In genomic region chr21:42107881-42108553, GRCh38 we compare ENCODE assay signal across 8 cellular contexts. TPM values are rescaled to one million over a fixed set of nuclear protein-coding genes. Genes with fewer than 3 reads are reported as not detected.
DNase-seq lines count a peak whose midpoint lies in the region; ATAC-seq and TF ChIP-seq lines count a peak whose summit lies in the region.

No MANE protein-coding gene starts in this region.

- peak in 51 of 56 donors; percentile 15 to 76 (median 52) for TF ChIP-seq CTCF in dorsolateral prefrontal cortex (IDR thresholded peaks at IDR 0.05 in 54 of 56, conservative IDR thresholded peaks at IDR 0.05 in 2 of 56; ENCODE audit: low read depth in 1 of 56, partially characterized antibody in 56 of 56)

- H3K27ac Mint-ChIP-seq in stimulated activated naive B cell treated with anti-CD40 and anti-IgM and Interleukin-4, amounts not matched to agents 10 μg/mL and 1 μg/mL and 100 μg/mL, for 72 hours: peak overlapping the region; percentile 70

- ATAC-seq in GM19025 (IDR thresholded peaks at IDR 0.05; ENCODE audit: low read depth, unreplicated experiment) (peak; percentile 91), HG03139 (IDR thresholded peaks at IDR 0.05; ENCODE audit: unreplicated experiment) (peak; percentile 90)
- ATAC-seq in stimulated activated naive B cell treated with anti-CD40 and anti-IgM and Interleukin-4, amounts not matched to agents 10 μg/mL and 1 μg/mL and 100 μg/mL, for 72 hours (replicated peaks): peak; percentile 94

- intact Hi-C loops in dorsolateral prefrontal cortex (cut with DNase I): no loop called here

- no peaks in the 10 kb centered on the region for H3K9me3 Mint-ChIP-seq in stimulated activated naive B cell treated with anti-CD40 and anti-IgM and Interleukin-4, amounts not matched to agents 10 μg/mL and 1 μg/mL and 100 μg/mL, for 72 hours

- H3K36me3 Mint-ChIP-seq in stimulated activated naive B cell treated with anti-CD40 and anti-IgM and Interleukin-4, amounts not matched to agents 10 μg/mL and 1 μg/mL and 100 μg/mL, for 72 hours: peaks cover 0 to 2% of the 10 kb centered on the region in 2 donors

- H3K27me3 ChIP-seq in dorsolateral prefrontal cortex: no peaks in the 10 kb centered on the region

- DNase-seq in Ammon's horn (ENCODE audit: low spot score) (peak; percentile 62), NCI-H345 treated with DMSO at 0.1 percent for 48 hours (lab: John Stamatoyannopoulos, UW; ENCODE audit: unreplicated experiment) (peak; percentile 44), dorsolateral prefrontal cortex (peak in 8 of 10 donors; percentile 27 to 74 (median 63)), myocyte (ENCODE audit: low read depth) (peak; percentile 88)
- peak; percentile 42 to 54 for DNase-seq in activated CD4-positive, alpha-beta T cell treated with anti-CD3 and anti-CD28 coated beads, Interleukin-2, amount 50 U/mL, for 24 hours (ENCODE audit: low read depth in 1 of 2, low spot score in 1 of 2)
- DNase-seq in stimulated activated naive B cell treated with anti-CD40 and anti-IgM and Interleukin-4, amounts not matched to agents 10 μg/mL and 1 μg/mL and 100 μg/mL, for 72 hours: peak; percentile 80

- peak overlapping the region in 32 of 59 donors; percentile 4 to 44 (median 22) for H3K4me3 ChIP-seq in dorsolateral prefrontal cortex

- peak overlapping the region; percentile 53 to 65 for H3K4me3 Mint-ChIP-seq in stimulated activated naive B cell treated with anti-CD40 and anti-IgM and Interleukin-4, amounts not matched to agents 10 μg/mL and 1 μg/mL and 100 μg/mL, for 72 hours

- H3K27me3 Mint-ChIP-seq in stimulated activated naive B cell treated with anti-CD40 and anti-IgM and Interleukin-4, amounts not matched to agents 10 μg/mL and 1 μg/mL and 100 μg/mL, for 72 hours: peaks cover 5 to 6% of the 10 kb centered on the region in 2 donors

- H3K27ac ChIP-seq in dorsolateral prefrontal cortex: peak overlapping the region in 51 of 59 donors; percentile 3 to 86 (median 66)

- peaks cover 19 to 31% of the 10 kb centered on the region in 2 donors for H3K4me1 Mint-ChIP-seq in stimulated activated naive B cell treated with anti-CD40 and anti-IgM and Interleukin-4, amounts not matched to agents 10 μg/mL and 1 μg/mL and 100 μg/mL, for 72 hours

RNA-seq across cellular contexts. Expression of gene UMODL1, which starts 36.9 kb away (rescaled TPM):
- total RNA-seq in dorsolateral prefrontal cortex (1 to 10 TPM in 29 of 120 experiments, under 1 TPM in 86, not detected in 5; 0.11 to 2.3 (median 0.59) TPM), myocyte (not detected in 2 replicates)
- 0.04 TPM for polyA plus RNA-seq in myocyte (2012)

Comparison
In these comparisons a context has a peak if more than half of its experiments do, and no peak if none do; other contexts are left out.
1. Peak in every context shown above with its lines: DNase-seq, ATAC-seq, H3K4me3 ChIP-seq and H3K27ac ChIP-seq.